In genomic region chr18:67875936-67876335, GRCh38 we compare ENCODE assay signal across 1 cellular context.
TF ChIP-seq lines count a peak whose summit lies in the region.

No MANE protein-coding gene starts in this region.

TF ChIP-seq in IMR-90, 13 proteins besides CTCF, POLR2A, EP300 and RAD21 (continued from another document):
- TF ChIP-seq ELK1 (IDR thresholded peaks at IDR 0.05; ENCODE audit: borderline replicate concordance, low read depth, low read length) (no peak), MAZ (IDR thresholded peaks at IDR 0.05; ENCODE audit: borderline replicate concordance, low read depth, low read length) (no peak), BHLHE40 (IDR thresholded peaks at IDR 0.05; ENCODE audit: low read depth, low read length) (no peak), MAFK (IDR thresholded peaks at IDR 0.05; ENCODE audit: low read depth, low read length) (no peak), RCOR1 (IDR thresholded peaks at IDR 0.05; ENCODE audit: insufficient replicate concordance, low read length) (no peak), SMC3 (IDR thresholded peaks at IDR 0.05; ENCODE audit: low read depth, low read length) (no peak), CEBPB (IDR thresholded peaks at IDR 0.05; ENCODE audit: low read depth, low read length) (no peak), NFE2L2 (IDR thresholded peaks at IDR 0.05; ENCODE audit: low read depth, low read length) (no peak), RFX5 (IDR thresholded peaks at IDR 0.05; ENCODE audit: low read depth, low read length) (no peak), MXI1 (IDR thresholded peaks at IDR 0.05; ENCODE audit: borderline replicate concordance, low read depth, low read length) (no peak), FOS (IDR thresholded peaks at IDR 0.05; ENCODE audit: low read depth, low read length) (no peak)
- TF ChIP-seq, protein P1, sequence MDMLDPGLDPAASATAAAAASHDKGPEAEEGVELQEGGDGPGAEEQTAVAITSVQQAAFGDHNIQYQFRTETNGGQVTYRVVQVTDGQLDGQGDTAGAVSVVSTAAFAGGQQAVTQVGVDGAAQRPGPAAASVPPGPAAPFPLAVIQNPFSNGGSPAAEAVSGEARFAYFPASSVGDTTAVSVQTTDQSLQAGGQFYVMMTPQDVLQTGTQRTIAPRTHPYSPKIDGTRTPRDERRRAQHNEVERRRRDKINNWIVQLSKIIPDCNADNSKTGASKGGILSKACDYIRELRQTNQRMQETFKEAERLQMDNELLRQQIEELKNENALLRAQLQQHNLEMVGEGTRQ (IDR thresholded peaks at IDR 0.05; ENCODE audit: low read depth, low read length), result no peak
